Comparison of ENCODE assay signal across 1 cellular context in genomic region chr16:11296706-11297491, GRCh38.
TF ChIP-seq lines count a peak whose summit lies in the region.

No MANE protein-coding gene starts in this region.

TF ChIP-seq in HepG2, 621 proteins besides CTCF, POLR2A, EP300 and RAD21 (continues in another document):
- TF ChIP-seq NCOA2 (CRISPR knock-in tag; IDR thresholded peaks at IDR 0.05): peak; percentile 60; the same call in 1 of the 2 replicates
- 0 out of 2 replicates have a peak, but pooled peaks have one; percentile 20 for TF ChIP-seq KLF13 (CRISPR knock-in tag; IDR thresholded peaks at IDR 0.05)
- peak; percentile 74; the same call in 1 of the 2 replicates for TF ChIP-seq MXD4 (CRISPR knock-in tag; IDR thresholded peaks at IDR 0.05)
- TF ChIP-seq ZNF691 (CRISPR knock-in tag; IDR thresholded peaks at IDR 0.05; ENCODE audit: borderline replicate concordance, low read depth): peak; percentile 52; the same call in 1 of the 2 replicates
- TF ChIP-seq PHF8 (CRISPR knock-in tag; IDR thresholded peaks at IDR 0.05): peak; percentile 43; the same call in 1 of the 2 replicates
- TF ChIP-seq ZNF775 (CRISPR knock-in tag; IDR thresholded peaks at IDR 0.05; ENCODE audit: borderline replicate concordance): peak; percentile 60; the same call in 1 of the 2 replicates
- TF ChIP-seq NFKBIZ (CRISPR knock-in tag; IDR thresholded peaks at IDR 0.05): 0 out of 2 replicates have a peak, but pooled peaks have one; percentile 74
- TF ChIP-seq YEATS2 (CRISPR knock-in tag; IDR thresholded peaks at IDR 0.05; ENCODE audit: borderline replicate concordance): 0 out of 2 replicates have a peak, but pooled peaks have one; percentile 37
- TF ChIP-seq NR1H2 (CRISPR knock-in tag; IDR thresholded peaks at IDR 0.05; ENCODE audit: borderline replicate concordance, low read depth): peak; percentile 74; the same call in 1 of the 2 replicates
- peak; percentile 59; the same call in 1 of the 2 replicates for TF ChIP-seq TEF (CRISPR knock-in tag; IDR thresholded peaks at IDR 0.05)
- TF ChIP-seq CBX5 (CRISPR knock-in tag; IDR thresholded peaks at IDR 0.05; ENCODE audit: borderline replicate concordance): 0 out of 2 replicates have a peak, but pooled peaks have one; percentile 14
- peak; percentile 66; the same call in 1 of the 2 replicates for TF ChIP-seq BCL6 (CRISPR knock-in tag; IDR thresholded peaks at IDR 0.05)
- no peak for TF ChIP-seq SOX6 (IDR thresholded peaks at IDR 0.05)
- TF ChIP-seq SOX6 (CRISPR knock-in tag; IDR thresholded peaks at IDR 0.05): peak; percentile 65
- peak; percentile 92 for TF ChIP-seq HNF1A (IDR thresholded peaks at IDR 0.05; ENCODE audit: low read depth)
- peak; percentile 95 for TF ChIP-seq HNF1A (CRISPR knock-in tag; IDR thresholded peaks at IDR 0.05; ENCODE audit: borderline replicate concordance)
- TF ChIP-seq, protein P1, sequence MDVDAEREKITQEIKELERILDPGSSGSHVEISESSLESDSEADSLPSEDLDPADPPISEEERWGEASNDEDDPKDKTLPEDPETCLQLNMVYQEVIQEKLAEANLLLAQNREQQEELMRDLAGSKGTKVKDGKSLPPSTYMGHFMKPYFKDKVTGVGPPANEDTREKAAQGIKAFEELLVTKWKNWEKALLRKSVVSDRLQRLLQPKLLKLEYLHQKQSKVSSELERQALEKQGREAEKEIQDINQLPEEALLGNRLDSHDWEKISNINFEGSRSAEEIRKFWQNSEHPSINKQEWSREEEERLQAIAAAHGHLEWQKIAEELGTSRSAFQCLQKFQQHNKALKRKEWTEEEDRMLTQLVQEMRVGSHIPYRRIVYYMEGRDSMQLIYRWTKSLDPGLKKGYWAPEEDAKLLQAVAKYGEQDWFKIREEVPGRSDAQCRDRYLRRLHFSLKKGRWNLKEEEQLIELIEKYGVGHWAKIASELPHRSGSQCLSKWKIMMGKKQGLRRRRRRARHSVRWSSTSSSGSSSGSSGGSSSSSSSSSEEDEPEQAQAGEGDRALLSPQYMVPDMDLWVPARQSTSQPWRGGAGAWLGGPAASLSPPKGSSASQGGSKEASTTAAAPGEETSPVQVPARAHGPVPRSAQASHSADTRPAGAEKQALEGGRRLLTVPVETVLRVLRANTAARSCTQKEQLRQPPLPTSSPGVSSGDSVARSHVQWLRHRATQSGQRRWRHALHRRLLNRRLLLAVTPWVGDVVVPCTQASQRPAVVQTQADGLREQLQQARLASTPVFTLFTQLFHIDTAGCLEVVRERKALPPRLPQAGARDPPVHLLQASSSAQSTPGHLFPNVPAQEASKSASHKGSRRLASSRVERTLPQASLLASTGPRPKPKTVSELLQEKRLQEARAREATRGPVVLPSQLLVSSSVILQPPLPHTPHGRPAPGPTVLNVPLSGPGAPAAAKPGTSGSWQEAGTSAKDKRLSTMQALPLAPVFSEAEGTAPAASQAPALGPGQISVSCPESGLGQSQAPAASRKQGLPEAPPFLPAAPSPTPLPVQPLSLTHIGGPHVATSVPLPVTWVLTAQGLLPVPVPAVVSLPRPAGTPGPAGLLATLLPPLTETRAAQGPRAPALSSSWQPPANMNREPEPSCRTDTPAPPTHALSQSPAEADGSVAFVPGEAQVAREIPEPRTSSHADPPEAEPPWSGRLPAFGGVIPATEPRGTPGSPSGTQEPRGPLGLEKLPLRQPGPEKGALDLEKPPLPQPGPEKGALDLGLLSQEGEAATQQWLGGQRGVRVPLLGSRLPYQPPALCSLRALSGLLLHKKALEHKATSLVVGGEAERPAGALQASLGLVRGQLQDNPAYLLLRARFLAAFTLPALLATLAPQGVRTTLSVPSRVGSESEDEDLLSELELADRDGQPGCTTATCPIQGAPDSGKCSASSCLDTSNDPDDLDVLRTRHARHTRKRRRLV (CRISPR knock-in tag; IDR thresholded peaks at IDR 0.05): peak; percentile 64
- peak; percentile 66; the same call in 1 of the 2 replicates for TF ChIP-seq ZNF138 (CRISPR knock-in tag; IDR thresholded peaks at IDR 0.05; ENCODE audit: low read depth)
- TF ChIP-seq ZNF792 (CRISPR knock-in tag; IDR thresholded peaks at IDR 0.05): peak; percentile 42
- TF ChIP-seq, protein P2, sequence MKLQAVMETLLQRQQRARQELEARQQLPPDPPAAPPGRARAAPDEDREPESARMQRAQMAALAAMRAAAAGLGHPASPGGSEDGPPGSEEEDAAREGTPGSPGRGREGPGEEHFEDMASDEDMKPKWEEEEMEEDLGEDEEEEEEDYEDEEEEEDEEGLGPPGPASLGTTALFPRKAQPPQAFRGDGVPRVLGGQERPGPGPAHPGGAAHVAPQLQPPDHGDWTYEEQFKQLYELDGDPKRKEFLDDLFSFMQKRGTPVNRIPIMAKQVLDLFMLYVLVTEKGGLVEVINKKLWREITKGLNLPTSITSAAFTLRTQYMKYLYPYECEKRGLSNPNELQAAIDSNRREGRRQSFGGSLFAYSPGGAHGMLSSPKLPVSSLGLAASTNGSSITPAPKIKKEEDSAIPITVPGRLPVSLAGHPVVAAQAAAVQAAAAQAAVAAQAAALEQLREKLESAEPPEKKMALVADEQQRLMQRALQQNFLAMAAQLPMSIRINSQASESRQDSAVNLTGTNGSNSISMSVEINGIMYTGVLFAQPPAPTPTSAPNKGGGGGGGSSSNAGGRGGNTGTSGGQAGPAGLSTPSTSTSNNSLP (IDR thresholded peaks at IDR 0.05; ENCODE audit: low read depth, low read length): peak; percentile 38
- TF ChIP-seq, protein P3, sequence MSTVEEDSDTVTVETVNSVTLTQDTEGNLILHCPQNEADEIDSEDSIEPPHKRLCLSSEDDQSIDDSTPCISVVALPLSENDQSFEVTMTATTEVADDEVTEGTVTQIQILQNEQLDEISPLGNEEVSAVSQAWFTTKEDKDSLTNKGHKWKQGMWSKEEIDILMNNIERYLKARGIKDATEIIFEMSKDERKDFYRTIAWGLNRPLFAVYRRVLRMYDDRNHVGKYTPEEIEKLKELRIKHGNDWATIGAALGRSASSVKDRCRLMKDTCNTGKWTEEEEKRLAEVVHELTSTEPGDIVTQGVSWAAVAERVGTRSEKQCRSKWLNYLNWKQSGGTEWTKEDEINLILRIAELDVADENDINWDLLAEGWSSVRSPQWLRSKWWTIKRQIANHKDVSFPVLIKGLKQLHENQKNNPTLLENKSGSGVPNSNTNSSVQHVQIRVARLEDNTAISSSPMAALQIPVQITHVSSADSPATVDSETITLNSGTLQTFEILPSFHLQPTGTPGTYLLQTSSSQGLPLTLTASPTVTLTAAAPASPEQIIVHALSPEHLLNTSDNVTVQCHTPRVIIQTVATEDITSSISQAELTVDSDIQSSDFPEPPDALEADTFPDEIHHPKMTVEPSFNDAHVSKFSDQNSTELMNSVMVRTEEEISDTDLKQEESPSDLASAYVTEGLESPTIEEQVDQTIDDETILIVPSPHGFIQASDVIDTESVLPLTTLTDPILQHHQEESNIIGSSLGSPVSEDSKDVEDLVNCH (CRISPR knock-in tag; IDR thresholded peaks at IDR 0.05): 0 out of 2 replicates have a peak, but pooled peaks have one; percentile 15
- TF ChIP-seq SPEN (CRISPR knock-in tag; IDR thresholded peaks at IDR 0.05; ENCODE audit: low read depth): 0 out of 2 replicates have a peak, but pooled peaks have one; percentile 1
- TF ChIP-seq TCF7 (IDR thresholded peaks at IDR 0.05; ENCODE audit: low read depth): peak; percentile 71; the same call in 1 of the 2 replicates
- peak; percentile 27; the same call in 1 of the 2 replicates for TF ChIP-seq ZBTB42 (CRISPR knock-in tag; IDR thresholded peaks at IDR 0.05)
- peak; percentile 66; the same call in 1 of the 2 replicates for TF ChIP-seq ZNF619 (CRISPR knock-in tag; IDR thresholded peaks at IDR 0.05)
- peak; percentile 78; the same call in 1 of the 2 replicates for TF ChIP-seq KLF12 (CRISPR knock-in tag; IDR thresholded peaks at IDR 0.05; ENCODE audit: borderline replicate concordance)
- 0 out of 2 replicates have a peak, but pooled peaks have one; percentile 50 for TF ChIP-seq GTF3A (CRISPR knock-in tag; conservative IDR thresholded peaks at IDR 0.05)
- no peak for TF ChIP-seq GABPA (IDR thresholded peaks at IDR 0.05; ENCODE audit: low read depth, low read length)
- peak; percentile 28; the same call in 1 of the 2 replicates for TF ChIP-seq GABPA (CRISPR knock-in tag; IDR thresholded peaks at IDR 0.05; ENCODE audit: low read depth)
- no peak for TF ChIP-seq ZNF326 (CRISPR knock-in tag; IDR thresholded peaks at IDR 0.05; ENCODE audit: borderline replicate concordance)
- TF ChIP-seq MIER2 (CRISPR knock-in tag; IDR thresholded peaks at IDR 0.05): peak; percentile 27; the same call in 1 of the 2 replicates
- TF ChIP-seq TP53 (CRISPR knock-in tag; conservative IDR thresholded peaks at IDR 0.05): 0 out of 2 replicates have a peak, but pooled peaks have one; percentile 71
- TF ChIP-seq GZF1 (CRISPR knock-in tag; IDR thresholded peaks at IDR 0.05): peak; percentile 27; the same call in 1 of the 2 replicates
- peak; percentile 64; the same call in 1 of the 2 replicates for TF ChIP-seq ELF3 (CRISPR knock-in tag; IDR thresholded peaks at IDR 0.05)
- TF ChIP-seq, protein P4, sequence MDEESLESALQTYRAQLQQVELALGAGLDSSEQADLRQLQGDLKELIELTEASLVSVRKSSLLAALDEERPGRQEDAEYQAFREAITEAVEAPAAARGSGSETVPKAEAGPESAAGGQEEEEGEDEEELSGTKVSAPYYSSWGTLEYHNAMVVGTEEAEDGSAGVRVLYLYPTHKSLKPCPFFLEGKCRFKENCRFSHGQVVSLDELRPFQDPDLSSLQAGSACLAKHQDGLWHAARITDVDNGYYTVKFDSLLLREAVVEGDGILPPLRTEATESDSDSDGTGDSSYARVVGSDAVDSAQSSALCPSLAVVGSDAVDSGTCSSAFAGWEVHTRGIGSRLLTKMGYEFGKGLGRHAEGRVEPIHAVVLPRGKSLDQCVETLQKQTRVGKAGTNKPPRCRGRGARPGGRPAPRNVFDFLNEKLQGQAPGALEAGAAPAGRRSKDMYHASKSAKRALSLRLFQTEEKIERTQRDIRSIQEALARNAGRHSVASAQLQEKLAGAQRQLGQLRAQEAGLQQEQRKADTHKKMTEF (CRISPR knock-in tag; IDR thresholded peaks at IDR 0.05): peak; percentile 67
- peak; percentile 80 for TF ChIP-seq ERF (CRISPR knock-in tag; IDR thresholded peaks at IDR 0.05)
- no peak for TF ChIP-seq ZNF33A (CRISPR knock-in tag; IDR thresholded peaks at IDR 0.05; ENCODE audit: borderline replicate concordance)
- TF ChIP-seq ZKSCAN5 (CRISPR knock-in tag; IDR thresholded peaks at IDR 0.05): no peak
- peak; percentile 65 for TF ChIP-seq JUN (CRISPR knock-in tag; IDR thresholded peaks at IDR 0.05)
- no peak for TF ChIP-seq CBFB (CRISPR knock-in tag; IDR thresholded peaks at IDR 0.05)
- TF ChIP-seq, protein P5, sequence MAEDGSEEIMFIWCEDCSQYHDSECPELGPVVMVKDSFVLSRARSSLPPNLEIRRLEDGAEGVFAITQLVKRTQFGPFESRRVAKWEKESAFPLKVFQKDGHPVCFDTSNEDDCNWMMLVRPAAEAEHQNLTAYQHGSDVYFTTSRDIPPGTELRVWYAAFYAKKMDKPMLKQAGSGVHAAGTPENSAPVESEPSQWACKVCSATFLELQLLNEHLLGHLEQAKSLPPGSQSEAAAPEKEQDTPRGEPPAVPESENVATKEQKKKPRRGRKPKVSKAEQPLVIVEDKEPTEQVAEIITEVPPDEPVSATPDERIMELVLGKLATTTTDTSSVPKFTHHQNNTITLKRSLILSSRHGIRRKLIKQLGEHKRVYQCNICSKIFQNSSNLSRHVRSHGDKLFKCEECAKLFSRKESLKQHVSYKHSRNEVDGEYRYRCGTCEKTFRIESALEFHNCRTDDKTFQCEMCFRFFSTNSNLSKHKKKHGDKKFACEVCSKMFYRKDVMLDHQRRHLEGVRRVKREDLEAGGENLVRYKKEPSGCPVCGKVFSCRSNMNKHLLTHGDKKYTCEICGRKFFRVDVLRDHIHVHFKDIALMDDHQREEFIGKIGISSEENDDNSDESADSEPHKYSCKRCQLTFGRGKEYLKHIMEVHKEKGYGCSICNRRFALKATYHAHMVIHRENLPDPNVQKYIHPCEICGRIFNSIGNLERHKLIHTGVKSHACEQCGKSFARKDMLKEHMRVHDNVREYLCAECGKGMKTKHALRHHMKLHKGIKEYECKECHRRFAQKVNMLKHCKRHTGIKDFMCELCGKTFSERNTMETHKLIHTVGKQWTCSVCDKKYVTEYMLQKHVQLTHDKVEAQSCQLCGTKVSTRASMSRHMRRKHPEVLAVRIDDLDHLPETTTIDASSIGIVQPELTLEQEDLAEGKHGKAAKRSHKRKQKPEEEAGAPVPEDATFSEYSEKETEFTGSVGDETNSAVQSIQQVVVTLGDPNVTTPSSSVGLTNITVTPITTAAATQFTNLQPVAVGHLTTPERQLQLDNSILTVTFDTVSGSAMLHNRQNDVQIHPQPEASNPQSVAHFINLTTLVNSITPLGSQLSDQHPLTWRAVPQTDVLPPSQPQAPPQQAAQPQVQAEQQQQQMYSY (CRISPR knock-in tag; IDR thresholded peaks at IDR 0.05): no peak
